In genomic region chr13:85541476-85541875, GRCh38 we compare ENCODE assay signal across 19 cellular contexts.
"Had no signal": no experiment of that assay in that cellular context is flagged by ENCODE, and none has a peak within 500 bp of the region (broad histone marks: within the 10 kb centered on the region; RNA-seq: fewer than 3 reads in every experiment).

No MANE protein-coding gene starts in this region.

- H3K36me3 ChIP-seq: breast epithelium, lower lobe of right lung, sigmoid colon, thoracic aorta, upper lobe of left lung had no signal

- H3K36me3 Mint-ChIP-seq: stimulated activated effector memory CD8-positive, alpha-beta T cell treated with anti-CD3 and anti-CD28 coated beads, Interleukin-12 subunit alpha, Interleukin-12 subunit beta, amount 100 ng/mL, for 72 hours had no signal

- H3K27ac ChIP-seq: breast epithelium, coronary artery, foreskin keratinocyte, lower lobe of right lung, sigmoid colon, thoracic aorta, upper lobe of left lung had no signal

- H3K9me3 ChIP-seq: breast epithelium, lower lobe of right lung, sigmoid colon, thoracic aorta, upper lobe of left lung had no signal

- H3K9me3 Mint-ChIP-seq: activated naive CD4-positive, alpha-beta T cell treated with anti-CD3 and anti-CD28 coated beads for 36 hours; activated T-cell treated with anti-CD3 and anti-CD28 coated beads, Interleukin-2, amount 50 U/mL, for 24 hours; activated T-helper 2 cell treated with anti-CD3 and anti-CD28 coated beads, Interferon-gamma antibody, Interleukin-2, Interleukin-4, amounts not matched to agents 10 μg/mL and 5 μg/mL and 100 μg/mL, durations not matched to agents 14 hours and 24 hours and 36 hours; nephron progenitor cell had no signal

- ATAC-seq: activated CD4-positive, CD25-positive, alpha-beta regulatory T cell treated with anti-CD3 and anti-CD28 coated beads, Interleukin-2, amount 50 U/mL, for 24 hours; foreskin keratinocyte; lower lobe of right lung; stimulated activated effector memory CD8-positive, alpha-beta T cell treated with anti-CD3 and anti-CD28 coated beads, Interleukin-12 subunit alpha, Interleukin-12 subunit beta, amount 100 ng/mL, for 72 hours had no signal

- H3K4me1 ChIP-seq: breast epithelium, foreskin keratinocyte, lower lobe of right lung, sigmoid colon, upper lobe of left lung had no signal

- H3K27me3 ChIP-seq: breast epithelium, foreskin keratinocyte, sigmoid colon, upper lobe of left lung had no signal

- H3K27me3 Mint-ChIP-seq: activated CD4-positive, alpha-beta memory T cell treated with anti-CD3 and anti-CD28 coated beads, Interleukin-2, amount 10 ng/mL, durations not matched to agents 7 days and 5 days; activated T-cell treated with anti-CD3 and anti-CD28 coated beads, Interleukin-2, amount 50 U/mL, for 24 hours had no signal

- DNase-seq: activated CD4-positive, alpha-beta memory T cell treated with anti-CD3 and anti-CD28 coated beads, Interleukin-2, amount 10 ng/mL, durations not matched to agents 7 days and 5 days; activated naive CD4-positive, alpha-beta T cell treated with anti-CD3 and anti-CD28 coated beads for 36 hours; activated T-cell treated with anti-CD3 and anti-CD28 coated beads, Interleukin-2, amount 50 U/mL, for 24 hours; foreskin keratinocyte; hippocampal formation; islet precursor cell; lower lobe of right lung; nephron progenitor cell; nucleus accumbens; sigmoid colon; stimulated activated CD4-positive, alpha-beta T cell treated with anti-CD3 and anti-CD28 coated beads, Interleukin-4, amount 100 ng/mL, for 24 hours; T-helper 9 cell had no signal

- H3K27ac Mint-ChIP-seq: activated CD4-positive, alpha-beta memory T cell treated with anti-CD3 and anti-CD28 coated beads, Interleukin-2, amount 10 ng/mL, durations not matched to agents 7 days and 5 days; activated naive CD4-positive, alpha-beta T cell treated with anti-CD3 and anti-CD28 coated beads for 36 hours; activated T-cell treated with anti-CD3 and anti-CD28 coated beads, Interleukin-2, amount 50 U/mL, for 24 hours; activated T-helper 2 cell treated with anti-CD3 and anti-CD28 coated beads, Interferon-gamma antibody, Interleukin-2, Interleukin-4, amounts not matched to agents 10 μg/mL and 5 μg/mL and 100 μg/mL, durations not matched to agents 14 hours and 24 hours and 36 hours; nephron progenitor cell; stimulated activated effector memory CD8-positive, alpha-beta T cell treated with anti-CD3 and anti-CD28 coated beads, Interleukin-12 subunit alpha, Interleukin-12 subunit beta, amount 100 ng/mL, for 72 hours had no signal

- H3K4me3 Mint-ChIP-seq: activated CD4-positive, alpha-beta memory T cell treated with anti-CD3 and anti-CD28 coated beads, Interleukin-2, amount 10 ng/mL, durations not matched to agents 7 days and 5 days; activated naive CD4-positive, alpha-beta T cell treated with anti-CD3 and anti-CD28 coated beads for 36 hours; activated T-cell treated with anti-CD3 and anti-CD28 coated beads, Interleukin-2, amount 50 U/mL, for 24 hours; nephron progenitor cell; stimulated activated effector memory CD8-positive, alpha-beta T cell treated with anti-CD3 and anti-CD28 coated beads, Interleukin-12 subunit alpha, Interleukin-12 subunit beta, amount 100 ng/mL, for 72 hours had no signal

- H3K4me1 Mint-ChIP-seq: activated CD4-positive, alpha-beta memory T cell treated with anti-CD3 and anti-CD28 coated beads, Interleukin-2, amount 10 ng/mL, durations not matched to agents 7 days and 5 days; nephron progenitor cell; stimulated activated effector memory CD8-positive, alpha-beta T cell treated with anti-CD3 and anti-CD28 coated beads, Interleukin-12 subunit alpha, Interleukin-12 subunit beta, amount 100 ng/mL, for 72 hours had no signal

- H3K4me3 ChIP-seq: breast epithelium, coronary artery, lower lobe of right lung, sigmoid colon, thoracic aorta, upper lobe of left lung had no signal
